In the genomic region with DNA sequence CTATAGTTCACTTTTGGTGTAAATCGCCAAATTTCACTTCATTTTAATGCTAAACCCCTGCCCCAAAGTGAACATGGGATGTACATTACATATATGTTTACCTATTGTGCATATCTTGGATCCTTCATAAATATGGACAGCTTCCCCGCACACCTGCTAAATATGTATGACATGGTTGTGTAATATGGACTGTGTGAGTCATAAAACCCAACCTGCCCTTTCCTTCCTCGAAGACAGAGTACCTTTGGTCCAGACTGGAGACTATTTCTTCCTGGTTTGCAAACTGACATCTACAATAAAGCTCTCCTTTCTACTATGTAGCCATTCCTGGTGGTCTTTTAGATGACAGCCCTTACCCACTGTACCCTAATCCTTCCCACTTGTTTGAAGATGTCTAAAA, we compare ENCODE assay signal across 34 cellular contexts. TPM values are rescaled to one million over a fixed set of nuclear protein-coding genes. Genes with fewer than 3 reads are reported as not detected.
"Had no signal": no experiment of that assay in that cellular context is flagged by ENCODE, and none has a peak within 500 bp of the region (broad histone marks: within the 10 kb centered on the region; RNA-seq: fewer than 3 reads in every experiment).

No MANE protein-coding gene starts in this region.

- FAIRE-seq: endometrium, kidney had no signal

- H3K9me3 Mint-ChIP-seq: effector memory CD8-positive, alpha-beta T cell had no signal

- H3K36me3 Mint-ChIP-seq: stimulated activated naive B cell treated with anti-CD40 and anti-IgM and Interleukin-4, amounts not matched to agents 10 μg/mL and 1 μg/mL and 100 μg/mL, for 72 hours had no signal

- H3K4me3 ChIP-seq: esophagus muscularis mucosa, gastroesophageal sphincter, heart left ventricle, hepatocyte, left lung, ovary, psoas muscle, sigmoid colon, spleen, transverse colon, vagina had no signal

- H2AFZ ChIP-seq: hepatocyte had no signal

- H3K27me3 ChIP-seq: esophagus muscularis mucosa, gastroesophageal sphincter, heart left ventricle, hepatocyte, left lung, ovary, sigmoid colon, transverse colon, vagina had no signal

- H3K36me3 ChIP-seq: esophagus muscularis mucosa, gastroesophageal sphincter, heart left ventricle, left lung, ovary, sigmoid colon, spleen, transverse colon, vagina had no signal

- H3K4me2 ChIP-seq: hepatocyte had no signal

- H3K79me2 ChIP-seq: hepatocyte had no signal

- H3K4me1 ChIP-seq: esophagus muscularis mucosa, foreskin keratinocyte, gastroesophageal sphincter, heart left ventricle, left lung, psoas muscle, sigmoid colon, spleen, transverse colon, vagina had no signal

- ATAC-seq: effector memory CD8-positive, alpha-beta T cell; foreskin keratinocyte; gastroesophageal sphincter; heart left ventricle; left lung; natural killer cell; psoas muscle; right cardiac atrium; stimulated activated naive B cell treated with anti-CD40 and anti-IgM and Interleukin-4, amounts not matched to agents 10 μg/mL and 1 μg/mL and 100 μg/mL, for 72 hours had no signal

- H3K4me3 Mint-ChIP-seq: effector memory CD8-positive, alpha-beta T cell; natural killer cell; stimulated activated naive B cell treated with anti-CD40 and anti-IgM and Interleukin-4, amounts not matched to agents 10 μg/mL and 1 μg/mL and 100 μg/mL, for 72 hours; stimulated activated naive CD8-positive, alpha-beta T cell treated with anti-CD3 and anti-CD28 coated beads, Interleukin-15, Interleukin-2, amounts not matched to agents 100 ng/mL and 50 ng/mL, for 24 hours had no signal

- H3K27ac Mint-ChIP-seq: effector memory CD8-positive, alpha-beta T cell; natural killer cell; stimulated activated naive B cell treated with anti-CD40 and anti-IgM and Interleukin-4, amounts not matched to agents 10 μg/mL and 1 μg/mL and 100 μg/mL, for 72 hours; stimulated activated naive CD8-positive, alpha-beta T cell treated with anti-CD3 and anti-CD28 coated beads, Interleukin-15, Interleukin-2, amounts not matched to agents 100 ng/mL and 50 ng/mL, for 24 hours had no signal

- H3K9me3 ChIP-seq: esophagus muscularis mucosa, gastroesophageal sphincter, ovary, psoas muscle, sigmoid colon, transverse colon, vagina had no signal

- DNase-seq: cortex of kidney; effector memory CD8-positive, alpha-beta T cell; heart left ventricle; kidney; left lung; mesendoderm; midbrain; natural killer cell; occipital lobe; ovary; posterior cingulate gyrus; psoas muscle; right cardiac atrium; sigmoid colon; spleen; stimulated activated CD4-positive, alpha-beta T cell treated with anti-CD3 and anti-CD28 coated beads, Interleukin-2, amount 100 ng/mL, for 48 hours; stimulated activated naive B cell treated with anti-CD40 and anti-IgM and Interleukin-4, amounts not matched to agents 10 μg/mL and 1 μg/mL and 100 μg/mL, for 72 hours; transverse colon had no signal

- H3K4me1 Mint-ChIP-seq: natural killer cell; stimulated activated naive B cell treated with anti-CD40 and anti-IgM and Interleukin-4, amounts not matched to agents 10 μg/mL and 1 μg/mL and 100 μg/mL, for 72 hours had no signal

- H3K27ac ChIP-seq: esophagus muscularis mucosa, foreskin keratinocyte, gastroesophageal sphincter, heart left ventricle, hepatocyte, left lung, ovary, psoas muscle, sigmoid colon, spleen, transverse colon, vagina had no signal

RNA-seq across cellular contexts. Expression of gene ACTC1, which starts 12.4 kb away (rescaled TPM):
- total RNA-seq: dermis microvascular lymphatic vessel endothelial cell, foreskin keratinocyte, lung microvascular endothelial cell, natural killer cell, renal cortical epithelial cell had no signal
- polyA plus RNA-seq: foreskin keratinocyte, neural cell had no signal

RNA-seq across cellular contexts. Expression of gene GJD2, which starts 28.1 kb away (rescaled TPM):
- total RNA-seq: dermis microvascular lymphatic vessel endothelial cell, esophagus muscularis mucosa, fibroblast of lung, foreskin keratinocyte, gastroesophageal sphincter, kidney, left lung, lower leg skin, lung microvascular endothelial cell, myocyte, natural killer cell, ovary, psoas muscle, renal cortical epithelial cell, skeletal muscle tissue, spleen, transverse colon, ureter, vagina had no signal
- polyA plus RNA-seq: fibroblast of lung, foreskin keratinocyte, hepatocyte, ovary, psoas muscle, sigmoid colon had no signal
